20 cellular contexts compared by ENCODE assay signal in the genomic region with DNA sequence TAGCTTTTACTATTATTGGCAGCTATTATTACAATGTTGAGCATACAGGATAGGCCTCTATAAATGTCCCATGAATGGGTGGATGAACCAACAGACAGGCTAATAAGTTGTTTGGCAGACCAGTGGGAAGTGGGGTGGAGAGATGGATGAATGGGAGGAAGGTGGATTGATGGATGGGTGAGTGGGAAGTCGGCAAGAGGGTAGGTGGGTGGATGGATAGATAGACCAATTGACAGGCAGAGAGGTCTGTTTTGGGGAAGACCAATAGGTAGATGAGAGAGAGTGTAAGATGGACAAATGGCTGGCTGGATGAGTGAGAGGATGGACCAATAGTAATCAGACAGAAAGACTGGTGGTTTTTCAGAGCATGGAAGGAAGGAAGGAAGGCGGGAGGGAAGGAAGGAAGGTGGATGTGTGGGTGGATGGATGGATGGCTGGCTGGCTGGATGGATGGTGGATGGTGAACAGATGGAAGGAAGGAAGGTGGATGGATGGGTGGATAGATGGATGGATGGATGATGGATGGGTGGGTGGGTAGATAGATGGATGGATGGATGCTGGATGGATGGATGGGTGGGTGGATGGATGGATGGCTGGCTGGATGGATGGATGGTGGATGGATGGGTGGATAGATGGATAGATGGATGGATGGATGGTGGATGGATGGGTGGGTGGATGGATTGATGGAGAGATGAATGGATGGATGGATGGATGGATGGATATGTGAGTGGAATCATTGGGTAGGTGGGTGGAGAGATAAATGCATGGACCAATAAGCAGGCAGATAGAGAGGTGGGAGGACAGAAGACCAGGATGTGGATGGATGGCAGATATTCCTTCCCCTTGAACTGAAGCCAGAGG. TPM values are rescaled to one million over a fixed set of nuclear protein-coding genes. Genes with fewer than 3 reads are reported as not detected.
DNase-seq lines count a peak whose midpoint lies in the region; ATAC-seq, FAIRE-seq and TF ChIP-seq lines count a peak whose summit lies in the region.
"Had no signal": no experiment of that assay in that cellular context is flagged by ENCODE, and none has a peak within 500 bp of the region (broad histone marks: within the 10 kb centered on the region; RNA-seq: fewer than 3 reads in every experiment).

No MANE protein-coding gene starts in this region.

- H3K4me3 ChIP-seq in BLaER1 (no peak overlapping the region), IMR-90 (ENCODE audit: insufficient read depth, low read depth, low read length) (no peak overlapping the region), neural progenitor cell (no peak overlapping the region)

- no peaks in the 10 kb centered on the region for H3K9me1 ChIP-seq in IMR-90 (ENCODE audit: insufficient read depth, low read length)

- POLR2A ChIA-PET in IMR-90 (lab: Charles Lee; ENCODE audit: unreplicated experiment) = no interaction called here

- peak overlapping the region; percentile 26 for H2BK5ac ChIP-seq in IMR-90 (ENCODE audit: low read depth, low read length, poor library complexity, severe bottlenecking)

- no peak overlapping the region for H3K14ac ChIP-seq in IMR-90 (replicated peaks; ENCODE audit: low read depth, low read length)

- no peak overlapping the region for H2AK9ac ChIP-seq in IMR-90 (replicated peaks; ENCODE audit: low read depth, low read length, poor library complexity)

- intact Hi-C loops in IMR-90 (cut with micrococcal nuclease) = no loop called here

- H3K4me1 ChIP-seq in BLaER1 (peaks cover 44% of the 10 kb centered on the region), IMR-90 (ENCODE audit: control insufficient read depth, insufficient read depth, low read length) (peaks cover 4% of the 10 kb centered on the region), neural progenitor cell (peaks cover 1% of the 10 kb centered on the region)

- H4K20me1 ChIP-seq in BLaER1 (no peaks in the 10 kb centered on the region), IMR-90 (ENCODE audit: insufficient read depth, low read length) (no peaks in the 10 kb centered on the region), neural progenitor cell (ENCODE audit: low read depth) (no peaks in the 10 kb centered on the region)

- H3K27me3 Mint-ChIP-seq in neural progenitor cell (ENCODE audit: insufficient read depth, low read depth) = peaks cover 16% of the 10 kb centered on the region
- H3K27me3 Mint-ChIP-seq: CD4-positive, CD25-positive, alpha-beta regulatory T cell had no signal

- no peak overlapping the region for H3K4ac ChIP-seq in IMR-90 (ENCODE audit: low read depth, low read length)

- H3K9me3 ChIP-seq in BLaER1 = no peaks in the 10 kb centered on the region
- H3K9me3 ChIP-seq in IMR-90 (ENCODE audit: control insufficient read depth, insufficient read depth, low read length) = no peaks in the 10 kb centered on the region
- no peaks in the 10 kb centered on the region for H3K9me3 ChIP-seq in neural progenitor cell (ENCODE audit: low read depth)

- DNase-seq in IMR-90 = no peak
- DNase-seq in neural progenitor cell (ENCODE audit: low spot score) = no peak
- DNase-seq in urothelium cell line (ENCODE audit: low spot score) = no peak
- no peak for DNase-seq in OCI-M1 (lab: John Stamatoyannopoulos, UW)
- DNase-seq in NCI-H2081 (lab: John Stamatoyannopoulos, UW) = no peak
- DNase-seq in HuH-7.5 (ENCODE audit: low spot score) = no peak
- DNase-seq: 8988T; C1 segment of cervical spinal cord; CD4-positive, CD25-positive, alpha-beta regulatory T cell; CD8-positive, alpha-beta memory T cell; COR-L47; GOT3; H9 had no signal

- BruUV-seq in IMR-90 (replicated peaks; lab: Mats Ljungman, UMichigan) = no TSS peak

- 64 to 90% methylated on average over 2 of the region's 2 CpGs for WGBS in IMR-90 (ENCODE audit: extremely low coverage in 2 of 2, insufficient read length in 1 of 2), 2 experiments

- no peak overlapping the region for H2BK120ac ChIP-seq in IMR-90 (ENCODE audit: low read depth, low read length)

- no peak overlapping the region for H3K27ac ChIP-seq in BLaER1
- no peak overlapping the region for H3K27ac ChIP-seq in IMR-90 (ENCODE audit: insufficient read depth, low read length)
- no peak overlapping the region for H3K27ac ChIP-seq in neural progenitor cell

- no peak for ATAC-seq in IMR-90 (ENCODE audit: low read depth)
- ATAC-seq: HepG2 had no signal

- H4K8ac ChIP-seq in IMR-90 (ENCODE audit: low read depth in 2 of 2, low read length in 2 of 2) = no peak overlapping the region

- H3K27ac Mint-ChIP-seq in neural progenitor cell = peak overlapping the region; percentile 13
- H3K27ac Mint-ChIP-seq: CD8-positive, alpha-beta memory T cell; H9 had no signal

- H3F3A ChIP-seq in neural progenitor cell (ENCODE audit: low read depth) = no peaks in the 10 kb centered on the region

- no peak for TF ChIP-seq RAD21 in IMR-90 (IDR thresholded peaks at IDR 0.05; ENCODE audit: low read length)

- TF ChIP-seq POLR2A in IMR-90 (IDR thresholded peaks at IDR 0.05; ENCODE audit: low read depth, low read length) = no peak

- H3K36me3 ChIP-seq in BLaER1 = no peaks in the 10 kb centered on the region
- no peaks in the 10 kb centered on the region for H3K36me3 ChIP-seq in IMR-90 (ENCODE audit: control insufficient read depth, insufficient read depth, low read length)
- no peaks in the 10 kb centered on the region for H3K36me3 ChIP-seq in neural progenitor cell

- in situ Hi-C loops in IMR-90 (cut with MboI; ENCODE audit: low sequenced_read_pairs) = no loop called here

- CTCF ChIA-PET in IMR-90 (lab: Yijun Ruan, JAX) = no interaction called here

- dilution Hi-C loops in IMR-90 (cut with HindIII; ENCODE audit: low sequenced_read_pairs, unreplicated experiment) = no loop called here

- no peak overlapping the region for H2AK5ac ChIP-seq in IMR-90 (ENCODE audit: low read depth, low read length)

- no peak overlapping the region for H2BK20ac ChIP-seq in IMR-90 (ENCODE audit: low read depth, low read length)

- peaks cover 4% of the 10 kb centered on the region for H3K4me1 Mint-ChIP-seq in neural progenitor cell
- H3K4me1 Mint-ChIP-seq: CD8-positive, alpha-beta memory T cell had no signal

- FAIRE-seq in urothelium cell line (lab: Jason Lieb, UNC) = peak; percentile 96
- FAIRE-seq: D721Med, G401.6, GM12891, GM19239, HepG2 had no signal

- H3K23ac ChIP-seq in IMR-90 (ENCODE audit: low read depth, low read length) = no peak overlapping the region

- H3K27me3 ChIP-seq in BLaER1 (no peaks in the 10 kb centered on the region), IMR-90 (ENCODE audit: control insufficient read depth, insufficient read depth, low read length) (peaks cover 14% of the 10 kb centered on the region), neural progenitor cell (no peaks in the 10 kb centered on the region)

- TF ChIP-seq CTCF in IMR-90 (conservative IDR thresholded peaks at IDR 0.05; ENCODE audit: low read depth, low read length) (no peak), neural progenitor cell (IDR thresholded peaks at IDR 0.05) (no peak)

- H3K9ac ChIP-seq in BLaER1 (no peak overlapping the region), IMR-90 (ENCODE audit: low read depth, low read length) (no peak overlapping the region), neural progenitor cell (no peak overlapping the region)

- no peak overlapping the region for H3K56ac ChIP-seq in IMR-90 (ENCODE audit: extremely low read depth, insufficient read depth, low read length)

- no peak overlapping the region for H3K18ac ChIP-seq in IMR-90 (ENCODE audit: low read depth, low read length)

- H3K36me3 Mint-ChIP-seq in neural progenitor cell = no peaks in the 10 kb centered on the region
- H3K36me3 Mint-ChIP-seq: CD4-positive, CD25-positive, alpha-beta regulatory T cell; CD8-positive, alpha-beta memory T cell had no signal

- H4K91ac ChIP-seq in IMR-90 (ENCODE audit: insufficient read depth, low read depth, low read length) = no peak overlapping the region

- H3K4me2 ChIP-seq in BLaER1 = peak overlapping the region; percentile 26; the same call in 1 of the 2 replicates
- no peak overlapping the region for H3K4me2 ChIP-seq in IMR-90 (ENCODE audit: low read depth, low read length)
- H3K4me2 ChIP-seq in neural progenitor cell = no peak overlapping the region

- H3K9me3 Mint-ChIP-seq in neural progenitor cell = no peaks in the 10 kb centered on the region
- H3K9me3 Mint-ChIP-seq: CD8-positive, alpha-beta memory T cell; H9 had no signal

- H2BK15ac ChIP-seq in IMR-90 (ENCODE audit: low read depth, low read length) = no peak overlapping the region

- H2AFZ ChIP-seq in IMR-90 (replicated peaks; ENCODE audit: low read length, poor library complexity) (no peak overlapping the region), neural progenitor cell (replicated peaks) (no peak overlapping the region)

- H4K5ac ChIP-seq in IMR-90 (ENCODE audit: low read depth, low read length) = no peak overlapping the region

- no peaks in the 10 kb centered on the region for H3K79me2 ChIP-seq in neural progenitor cell (ENCODE audit: low read depth)

- no peak overlapping the region for H3K4me3 Mint-ChIP-seq in neural progenitor cell
- H3K4me3 Mint-ChIP-seq: CD4-positive, CD25-positive, alpha-beta regulatory T cell; CD8-positive, alpha-beta memory T cell; H9 had no signal

- H3K79me1 ChIP-seq in IMR-90 (ENCODE audit: low read depth in 1 of 2, low read length in 2 of 2) = no peaks in the 10 kb centered on the region

TF ChIP-seq in IMR-90, 13 proteins besides CTCF, POLR2A, EP300 and RAD21:
- TF ChIP-seq RCOR1 (IDR thresholded peaks at IDR 0.05; ENCODE audit: insufficient replicate concordance, low read length) (no peak), MAFK (IDR thresholded peaks at IDR 0.05; ENCODE audit: low read depth, low read length) (no peak), CHD1 (IDR thresholded peaks at IDR 0.05; ENCODE audit: low read depth, low read length) (no peak)
- TF ChIP-seq, protein P1, sequence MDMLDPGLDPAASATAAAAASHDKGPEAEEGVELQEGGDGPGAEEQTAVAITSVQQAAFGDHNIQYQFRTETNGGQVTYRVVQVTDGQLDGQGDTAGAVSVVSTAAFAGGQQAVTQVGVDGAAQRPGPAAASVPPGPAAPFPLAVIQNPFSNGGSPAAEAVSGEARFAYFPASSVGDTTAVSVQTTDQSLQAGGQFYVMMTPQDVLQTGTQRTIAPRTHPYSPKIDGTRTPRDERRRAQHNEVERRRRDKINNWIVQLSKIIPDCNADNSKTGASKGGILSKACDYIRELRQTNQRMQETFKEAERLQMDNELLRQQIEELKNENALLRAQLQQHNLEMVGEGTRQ (IDR thresholded peaks at IDR 0.05; ENCODE audit: low read depth, low read length) = no peak

RNA-seq across cellular contexts. Expression of a gene that starts 37.4 kb away (rescaled TPM):
- total RNA-seq in IMR-90 (2012; rRNA removed) (under 0.01 TPM in 2 replicates), neural progenitor cell (ENCODE audit: low replicate concordance) (0.04 and 0.19 TPM in 2 replicates)
- 0.32 and 0.36 TPM in 2 replicates for polyA plus RNA-seq in IMR-90 (2012; rRNA removed)
- 0.21 and 0.26 TPM in 2 replicates for polyA plus RNA-seq in IMR-90 (2012; cell fraction: cytosol; rRNA removed)
- 0.42 and 0.53 TPM in 2 replicates for polyA plus RNA-seq in IMR-90 (2012; cell fraction: nucleus; rRNA removed; ENCODE audit: low replicate concordance)
- total RNA-seq: HepG2 had no signal
- polyA plus RNA-seq: CD8-positive, alpha-beta memory T cell; HepG2 had no signal

RNA-seq across cellular contexts. Expression of a gene that starts 39.1 kb away (rescaled TPM):
- total RNA-seq in IMR-90 (2012; rRNA removed) (not detected in 2 replicates), neural progenitor cell (ENCODE audit: low replicate concordance) (0.53 TPM in 1 of 2 replicates, not detected in the other)
- polyA plus RNA-seq in IMR-90 (2012; rRNA removed) = not detected in 2 replicates
- not detected in 2 replicates for polyA plus RNA-seq in IMR-90 (2012; cell fraction: cytosol; rRNA removed)
- polyA plus RNA-seq in IMR-90 (2012; cell fraction: nucleus; rRNA removed; ENCODE audit: low replicate concordance) = not detected in 2 replicates
- total RNA-seq: CD4-positive, CD25-positive, alpha-beta regulatory T cell; HepG2 had no signal
- polyA plus RNA-seq: AG04450; CD4-positive, CD25-positive, alpha-beta regulatory T cell; CD8-positive, alpha-beta memory T cell had no signal
